Comparison of ENCODE assay signal across 18 cellular contexts in genomic region chr6:99609839-99610489, GRCh38. TPM values are rescaled to one million over a fixed set of nuclear protein-coding genes. Genes with fewer than 3 reads are reported as not detected.
"Had no signal": no experiment of that assay in that cellular context is flagged by ENCODE, and none has a peak within 500 bp of the region (broad histone marks: within the 10 kb centered on the region; RNA-seq: fewer than 3 reads in every experiment).

No MANE protein-coding gene starts in this region.

- DNase-seq: activated CD4-positive, alpha-beta memory T cell treated with anti-CD3 and anti-CD28 coated beads, Interleukin-2, amount 10 ng/mL, durations not matched to agents 7 days and 5 days; activated CD4-positive, alpha-beta T cell treated with anti-CD3 and anti-CD28 coated beads for 1 hour; activated CD8-positive, alpha-beta memory T cell treated with anti-CD3 and anti-CD28 coated beads, Interleukin-2, amount 50 U/mL, for 4 hours; activated naive CD4-positive, alpha-beta T cell; activated T-cell treated with anti-CD3 and anti-CD28 coated beads, Interleukin-2, amount 50 U/mL, for 72 hours; adrenal gland; esophagus squamous epithelium; foreskin fibroblast; left cardiac atrium; lower lobe of right lung; naive B cell; posterior cingulate gyrus had no signal

- FAIRE-seq: colon had no signal

- H3K9me3 ChIP-seq: adrenal gland, esophagus squamous epithelium, lower lobe of right lung, tibial nerve had no signal

- ATAC-seq: activated T-cell treated with anti-CD3 and anti-CD28 coated beads, Interleukin-2, amount 50 U/mL, for 72 hours; left cardiac atrium; lower lobe of right lung; stimulated activated memory B cell treated with anti-CD40 and anti-IgM and Interleukin-4, amounts not matched to agents 10 μg/mL and 1 μg/mL and 100 μg/mL, for 72 hours had no signal

- H3K9me3 Mint-ChIP-seq: activated CD4-positive, alpha-beta memory T cell treated with anti-CD3 and anti-CD28 coated beads, Interleukin-2, amount 10 ng/mL, durations not matched to agents 7 days and 5 days; activated T-cell treated with anti-CD3 and anti-CD28 coated beads, Interleukin-2, amount 50 U/mL, for 72 hours; stimulated activated memory B cell treated with anti-CD40 and anti-IgM and Interleukin-4, amounts not matched to agents 10 μg/mL and 1 μg/mL and 100 μg/mL, for 72 hours had no signal

- H3K36me3 Mint-ChIP-seq: stimulated activated memory B cell treated with anti-CD40 and anti-IgM and Interleukin-4, amounts not matched to agents 10 μg/mL and 1 μg/mL and 100 μg/mL, for 72 hours had no signal

- H3K36me3 ChIP-seq: adrenal gland, esophagus squamous epithelium, lower lobe of right lung, tibial nerve had no signal

- H3K4me3 Mint-ChIP-seq: activated CD4-positive, alpha-beta memory T cell treated with anti-CD3 and anti-CD28 coated beads, Interleukin-2, amount 10 ng/mL, durations not matched to agents 7 days and 5 days; stimulated activated memory B cell treated with anti-CD40 and anti-IgM and Interleukin-4, amounts not matched to agents 10 μg/mL and 1 μg/mL and 100 μg/mL, for 72 hours had no signal

- H3K27ac ChIP-seq: adrenal gland, esophagus squamous epithelium, lower lobe of right lung, skin epidermis, tibial nerve had no signal

- H3K4me3 ChIP-seq: adrenal gland, esophagus squamous epithelium, lower lobe of right lung, skin epidermis, tibial nerve had no signal

- H3K27ac Mint-ChIP-seq: activated CD4-positive, alpha-beta memory T cell treated with anti-CD3 and anti-CD28 coated beads, Interleukin-2, amount 10 ng/mL, durations not matched to agents 7 days and 5 days; stimulated activated memory B cell treated with anti-CD40 and anti-IgM and Interleukin-4, amounts not matched to agents 10 μg/mL and 1 μg/mL and 100 μg/mL, for 72 hours had no signal

RNA-seq across cellular contexts. Expression of gene PRDM13, which starts 3.3 kb away (rescaled TPM):
- total RNA-seq: activated CD4-positive, alpha-beta memory T cell treated with anti-CD3 and anti-CD28 coated beads, Interleukin-2, amount 10 ng/mL, durations not matched to agents 7 days and 5 days; activated T-cell treated with anti-CD3 and anti-CD28 coated beads, Interleukin-2, amount 50 U/mL, for 72 hours; adrenal gland; cardiac septum; left cardiac atrium; lower lobe of right lung; subcutaneous adipose tissue; tibial nerve had no signal
- polyA plus RNA-seq: adrenal gland had no signal
